ENCODE assay signal across 2 cellular contexts in the genomic region with DNA sequence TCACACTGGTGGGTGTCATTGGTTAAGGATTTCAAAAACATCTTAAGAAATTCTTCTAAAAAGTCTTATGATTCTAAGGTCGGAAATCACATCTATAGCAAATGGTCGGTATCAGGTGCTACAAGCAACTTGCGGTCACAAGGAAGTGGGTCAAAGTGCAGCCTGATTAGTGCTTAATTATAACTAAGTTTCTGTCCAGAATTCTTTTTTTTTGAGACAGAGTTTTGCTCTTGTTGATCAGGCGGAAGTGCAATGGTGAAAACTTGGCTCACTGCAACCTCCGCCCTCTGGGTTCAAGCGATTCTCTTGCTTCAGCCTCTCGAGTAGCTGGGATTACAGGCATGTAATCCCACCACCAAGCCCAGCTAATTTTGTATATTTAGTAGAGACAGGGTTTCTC.
A peak's percentile ranks its signal among the peaks of the same experiment; 100 is the strongest.
TF ChIP-seq lines count a peak whose summit lies in the region.

No MANE protein-coding gene starts in this region.

TF ChIP-seq in A549, 52 proteins besides CTCF, POLR2A, EP300 and RAD21:
- TF ChIP-seq JUNB (IDR thresholded peaks at IDR 0.05): no peak
- no peak for TF ChIP-seq BHLHE40 (IDR thresholded peaks at IDR 0.05; ENCODE audit: low read depth, low read length)
- TF ChIP-seq ZSCAN20 (CRISPR knock-in tag; IDR thresholded peaks at IDR 0.05): no peak
- TF ChIP-seq POLR2AphosphoS2 (conservative IDR thresholded peaks at IDR 0.05; ENCODE audit: low read length): no peak
- TF ChIP-seq CEBPB (IDR thresholded peaks at IDR 0.05): no peak

TF ChIP-seq in HepG2, 621 proteins besides CTCF, POLR2A, EP300 and RAD21:
- TF ChIP-seq, protein P1, sequence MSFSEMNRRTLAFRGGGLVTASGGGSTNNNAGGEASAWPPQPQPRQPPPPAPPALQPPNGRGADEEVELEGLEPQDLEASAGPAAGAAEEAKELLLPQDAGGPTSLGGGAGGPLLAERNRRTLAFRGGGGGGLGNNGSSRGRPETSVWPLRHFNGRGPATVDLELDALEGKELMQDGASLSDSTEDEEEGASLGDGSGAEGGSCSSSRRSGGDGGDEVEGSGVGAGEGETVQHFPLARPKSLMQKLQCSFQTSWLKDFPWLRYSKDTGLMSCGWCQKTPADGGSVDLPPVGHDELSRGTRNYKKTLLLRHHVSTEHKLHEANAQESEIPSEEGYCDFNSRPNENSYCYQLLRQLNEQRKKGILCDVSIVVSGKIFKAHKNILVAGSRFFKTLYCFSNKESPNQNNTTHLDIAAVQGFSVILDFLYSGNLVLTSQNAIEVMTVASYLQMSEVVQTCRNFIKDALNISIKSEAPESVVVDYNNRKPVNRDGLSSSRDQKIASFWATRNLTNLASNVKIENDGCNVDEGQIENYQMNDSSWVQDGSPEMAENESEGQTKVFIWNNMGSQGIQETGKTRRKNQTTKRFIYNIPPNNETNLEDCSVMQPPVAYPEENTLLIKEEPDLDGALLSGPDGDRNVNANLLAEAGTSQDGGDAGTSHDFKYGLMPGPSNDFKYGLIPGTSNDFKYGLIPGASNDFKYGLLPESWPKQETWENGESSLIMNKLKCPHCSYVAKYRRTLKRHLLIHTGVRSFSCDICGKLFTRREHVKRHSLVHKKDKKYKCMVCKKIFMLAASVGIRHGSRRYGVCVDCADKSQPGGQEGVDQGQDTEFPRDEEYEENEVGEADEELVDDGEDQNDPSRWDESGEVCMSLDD (CRISPR knock-in tag; IDR thresholded peaks at IDR 0.05; ENCODE audit: borderline replicate concordance): no peak
- TF ChIP-seq ZFP37 (CRISPR knock-in tag; IDR thresholded peaks at IDR 0.05; ENCODE audit: borderline replicate concordance) (no peak), ZNF30 (CRISPR knock-in tag; IDR thresholded peaks at IDR 0.05) (no peak), MED1 (CRISPR knock-in tag; IDR thresholded peaks at IDR 0.05) (0 out of 2 replicates have a peak, but pooled peaks have one; percentile 17), GZF1 (CRISPR knock-in tag; IDR thresholded peaks at IDR 0.05) (no peak), TOE1 (CRISPR knock-in tag; IDR thresholded peaks at IDR 0.05) (no peak), MAZ (IDR thresholded peaks at IDR 0.05; ENCODE audit: borderline replicate concordance, low read depth, low read length) (no peak), MAZ (CRISPR knock-in tag; IDR thresholded peaks at IDR 0.05; ENCODE audit: low read depth) (peak; percentile 25; the same call in 1 of the 2 replicates), SMARCC2 (IDR thresholded peaks at IDR 0.05) (no peak), SAFB2 (CRISPR knock-in tag; IDR thresholded peaks at IDR 0.05; ENCODE audit: borderline replicate concordance, low read depth) (no peak), MBNL3 (CRISPR knock-in tag; conservative IDR thresholded peaks at IDR 0.05) (no peak), NKX3-1 (CRISPR knock-in tag; IDR thresholded peaks at IDR 0.05) (no peak), ZNF329 (CRISPR knock-in tag; IDR thresholded peaks at IDR 0.05; ENCODE audit: low read depth) (no peak), PCBP1 (IDR thresholded peaks at IDR 0.05; ENCODE audit: borderline replicate concordance, low read depth, low read length) (no peak), PRPF4 (IDR thresholded peaks at IDR 0.05; ENCODE audit: low read depth, low read length, poor library complexity, severe bottlenecking) (peak; percentile 67), THYN1 (CRISPR knock-in tag; IDR thresholded peaks at IDR 0.05; ENCODE audit: borderline replicate concordance, low read depth) (no peak), RBFOX2 (IDR thresholded peaks at IDR 0.05; ENCODE audit: low read depth, low read length) (peak; percentile 45), DMAP1 (CRISPR knock-in tag; IDR thresholded peaks at IDR 0.05) (no peak), CCAR2 (optimal IDR thresholded peaks at IDR 0.05; ENCODE audit: low read depth, low read length) (no peak), SNAPC2 (CRISPR knock-in tag; IDR thresholded peaks at IDR 0.05) (no peak), ZC3H13 (CRISPR knock-in tag; IDR thresholded peaks at IDR 0.05) (no peak), FOXC1 (CRISPR knock-in tag; IDR thresholded peaks at IDR 0.05; ENCODE audit: borderline replicate concordance) (no peak), PPARG (CRISPR knock-in tag; conservative IDR thresholded peaks at IDR 0.05) (peak; percentile 10; the same call in 1 of the 2 replicates), ZBTB38 (CRISPR knock-in tag; IDR thresholded peaks at IDR 0.05) (peak; percentile 78; the same call in 1 of the 2 replicates), NONO (IDR thresholded peaks at IDR 0.05) (no peak), NONO (CRISPR knock-in tag; conservative IDR thresholded peaks at IDR 0.05) (no peak), RBM22 (optimal IDR thresholded peaks at IDR 0.05; ENCODE audit: low read length) (no peak), JUND (CRISPR knock-in tag; IDR thresholded peaks at IDR 0.05) (no peak)
- TF ChIP-seq, protein P2, sequence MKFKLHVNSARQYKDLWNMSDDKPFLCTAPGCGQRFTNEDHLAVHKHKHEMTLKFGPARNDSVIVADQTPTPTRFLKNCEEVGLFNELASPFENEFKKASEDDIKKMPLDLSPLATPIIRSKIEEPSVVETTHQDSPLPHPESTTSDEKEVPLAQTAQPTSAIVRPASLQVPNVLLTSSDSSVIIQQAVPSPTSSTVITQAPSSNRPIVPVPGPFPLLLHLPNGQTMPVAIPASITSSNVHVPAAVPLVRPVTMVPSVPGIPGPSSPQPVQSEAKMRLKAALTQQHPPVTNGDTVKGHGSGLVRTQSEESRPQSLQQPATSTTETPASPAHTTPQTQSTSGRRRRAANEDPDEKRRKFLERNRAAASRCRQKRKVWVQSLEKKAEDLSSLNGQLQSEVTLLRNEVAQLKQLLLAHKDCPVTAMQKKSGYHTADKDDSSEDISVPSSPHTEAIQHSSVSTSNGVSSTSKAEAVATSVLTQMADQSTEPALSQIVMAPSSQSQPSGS (CRISPR knock-in tag; IDR thresholded peaks at IDR 0.05): 0 out of 2 replicates have a peak, but pooled peaks have one; percentile 7
- TF ChIP-seq, protein P3, sequence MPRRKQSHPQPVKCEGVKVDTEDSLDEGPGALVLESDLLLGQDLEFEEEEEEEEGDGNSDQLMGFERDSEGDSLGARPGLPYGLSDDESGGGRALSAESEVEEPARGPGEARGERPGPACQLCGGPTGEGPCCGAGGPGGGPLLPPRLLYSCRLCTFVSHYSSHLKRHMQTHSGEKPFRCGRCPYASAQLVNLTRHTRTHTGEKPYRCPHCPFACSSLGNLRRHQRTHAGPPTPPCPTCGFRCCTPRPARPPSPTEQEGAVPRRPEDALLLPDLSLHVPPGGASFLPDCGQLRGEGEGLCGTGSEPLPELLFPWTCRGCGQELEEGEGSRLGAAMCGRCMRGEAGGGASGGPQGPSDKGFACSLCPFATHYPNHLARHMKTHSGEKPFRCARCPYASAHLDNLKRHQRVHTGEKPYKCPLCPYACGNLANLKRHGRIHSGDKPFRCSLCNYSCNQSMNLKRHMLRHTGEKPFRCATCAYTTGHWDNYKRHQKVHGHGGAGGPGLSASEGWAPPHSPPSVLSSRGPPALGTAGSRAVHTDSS (CRISPR knock-in tag; conservative IDR thresholded peaks at IDR 0.05): no peak
- TF ChIP-seq, protein P4, sequence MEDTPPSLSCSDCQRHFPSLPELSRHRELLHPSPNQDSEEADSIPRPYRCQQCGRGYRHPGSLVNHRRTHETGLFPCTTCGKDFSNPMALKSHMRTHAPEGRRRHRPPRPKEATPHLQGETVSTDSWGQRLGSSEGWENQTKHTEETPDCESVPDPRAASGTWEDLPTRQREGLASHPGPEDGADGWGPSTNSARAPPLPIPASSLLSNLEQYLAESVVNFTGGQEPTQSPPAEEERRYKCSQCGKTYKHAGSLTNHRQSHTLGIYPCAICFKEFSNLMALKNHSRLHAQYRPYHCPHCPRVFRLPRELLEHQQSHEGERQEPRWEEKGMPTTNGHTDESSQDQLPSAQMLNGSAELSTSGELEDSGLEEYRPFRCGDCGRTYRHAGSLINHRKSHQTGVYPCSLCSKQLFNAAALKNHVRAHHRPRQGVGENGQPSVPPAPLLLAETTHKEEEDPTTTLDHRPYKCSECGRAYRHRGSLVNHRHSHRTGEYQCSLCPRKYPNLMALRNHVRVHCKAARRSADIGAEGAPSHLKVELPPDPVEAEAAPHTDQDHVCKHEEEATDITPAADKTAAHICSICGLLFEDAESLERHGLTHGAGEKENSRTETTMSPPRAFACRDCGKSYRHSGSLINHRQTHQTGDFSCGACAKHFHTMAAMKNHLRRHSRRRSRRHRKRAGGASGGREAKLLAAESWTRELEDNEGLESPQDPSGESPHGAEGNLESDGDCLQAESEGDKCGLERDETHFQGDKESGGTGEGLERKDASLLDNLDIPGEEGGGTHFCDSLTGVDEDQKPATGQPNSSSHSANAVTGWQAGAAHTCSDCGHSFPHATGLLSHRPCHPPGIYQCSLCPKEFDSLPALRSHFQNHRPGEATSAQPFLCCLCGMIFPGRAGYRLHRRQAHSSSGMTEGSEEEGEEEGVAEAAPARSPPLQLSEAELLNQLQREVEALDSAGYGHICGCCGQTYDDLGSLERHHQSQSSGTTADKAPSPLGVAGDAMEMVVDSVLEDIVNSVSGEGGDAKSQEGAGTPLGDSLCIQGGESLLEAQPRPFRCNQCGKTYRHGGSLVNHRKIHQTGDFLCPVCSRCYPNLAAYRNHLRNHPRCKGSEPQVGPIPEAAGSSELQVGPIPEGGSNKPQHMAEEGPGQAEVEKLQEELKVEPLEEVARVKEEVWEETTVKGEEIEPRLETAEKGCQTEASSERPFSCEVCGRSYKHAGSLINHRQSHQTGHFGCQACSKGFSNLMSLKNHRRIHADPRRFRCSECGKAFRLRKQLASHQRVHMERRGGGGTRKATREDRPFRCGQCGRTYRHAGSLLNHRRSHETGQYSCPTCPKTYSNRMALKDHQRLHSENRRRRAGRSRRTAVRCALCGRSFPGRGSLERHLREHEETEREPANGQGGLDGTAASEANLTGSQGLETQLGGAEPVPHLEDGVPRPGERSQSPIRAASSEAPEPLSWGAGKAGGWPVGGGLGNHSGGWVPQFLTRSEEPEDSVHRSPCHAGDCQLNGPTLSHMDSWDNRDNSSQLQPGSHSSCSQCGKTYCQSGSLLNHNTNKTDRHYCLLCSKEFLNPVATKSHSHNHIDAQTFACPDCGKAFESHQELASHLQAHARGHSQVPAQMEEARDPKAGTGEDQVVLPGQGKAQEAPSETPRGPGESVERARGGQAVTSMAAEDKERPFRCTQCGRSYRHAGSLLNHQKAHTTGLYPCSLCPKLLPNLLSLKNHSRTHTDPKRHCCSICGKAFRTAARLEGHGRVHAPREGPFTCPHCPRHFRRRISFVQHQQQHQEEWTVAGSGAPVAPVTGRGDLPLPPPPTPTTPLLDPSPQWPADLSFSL (CRISPR knock-in tag; IDR thresholded peaks at IDR 0.05): no peak
